In the genomic region with DNA sequence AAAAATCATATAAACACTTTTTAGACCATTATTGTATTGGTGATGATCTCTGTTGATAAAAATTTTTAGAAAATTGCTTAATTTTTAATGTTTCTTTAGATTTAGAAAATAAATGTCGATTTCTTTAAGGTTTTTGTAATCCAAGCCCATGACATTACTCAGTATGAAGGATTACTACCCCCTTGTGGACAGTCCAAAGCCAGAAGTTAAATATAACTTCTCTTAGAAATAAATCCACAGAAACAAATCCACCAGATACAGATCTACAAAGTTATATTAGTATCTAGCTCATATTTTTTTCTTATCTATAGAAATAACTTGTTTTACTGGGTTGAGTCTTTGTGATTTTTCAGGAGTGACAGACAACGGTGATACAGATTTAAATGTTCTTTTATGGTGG, we compare ENCODE assay signal across 9 cellular contexts. TPM values are rescaled to one million over a fixed set of nuclear protein-coding genes. Genes with fewer than 3 reads are reported as not detected.
DNase-seq lines count a peak whose midpoint lies in the region; ATAC-seq, FAIRE-seq and TF ChIP-seq lines count a peak whose summit lies in the region.
"Had no signal": no experiment of that assay in that cellular context is flagged by ENCODE, and none has a peak within 500 bp of the region (broad histone marks: within the 10 kb centered on the region; RNA-seq: fewer than 3 reads in every experiment).

No MANE protein-coding gene starts in this region.

- 59% methylated on average over 2 of the region's 2 CpGs for WGBS in HepG2 (ENCODE audit: low lambda C conversion rate)

- H3K4me1 ChIP-seq in BE2C: peaks cover 7% of the 10 kb centered on the region; the same call in 1 of the 2 replicates
- H3K4me1 ChIP-seq in HepG2 (ENCODE audit: insufficient read depth, low read length): no peaks in the 10 kb centered on the region

- H3K36me3 ChIP-seq in BE2C (no peaks in the 10 kb centered on the region), HepG2 (replicated peaks in 1 of 2; ENCODE audit: control insufficient read depth in 1 of 2, insufficient read depth in 2 of 2, low read length in 2 of 2) (peaks cover 2 to 50% of the 10 kb centered on the region in 2 experiments)

- intact Hi-C loops in HepG2 (cut with micrococcal nuclease; ENCODE audit: unreplicated experiment): loop anchor here (1.0 to 10.0 kb wide), 2 partner anchors 52 to 168 kb away; no protein-coding TSS in a partner anchor

- FAIRE-seq in HepG2 (lab: Jason Lieb, UNC): no peak

- POLR2A ChIA-PET in HepG2 (lab: Yijun Ruan, JAX): no interaction called here
- POLR2A ChIA-PET in activated CD4-positive, alpha-beta memory T cell treated with anti-CD3 and anti-CD28 coated beads, Interleukin-2, amount 10 ng/mL, durations not matched to agents 7 days and 5 days (lab: Charles Lee): interaction anchor here (1.1 to 1.5 kb wide), 3 partner anchors 14 to 22 kb away, joined by 3 to 6 read pairs (median 3); a partner anchor contains a TSS

- H3K9me3 ChIP-seq in BE2C: no peaks in the 10 kb centered on the region
- H3K9me3 ChIP-seq in HepG2 (ENCODE audit: low read length): no peaks in the 10 kb centered on the region

- peaks cover 21% of the 10 kb centered on the region for H3K4me1 Mint-ChIP-seq in HFFc6 (ENCODE audit: low read depth)
- H3K4me1 Mint-ChIP-seq in activated CD4-positive, alpha-beta memory T cell treated with anti-CD3 and anti-CD28 coated beads, Interleukin-2, amount 10 ng/mL, durations not matched to agents 7 days and 5 days: peaks cover 16% of the 10 kb centered on the region

- peaks cover 9% of the 10 kb centered on the region for H3K36me3 Mint-ChIP-seq in HFFc6 (ENCODE audit: low read depth)
- H3K36me3 Mint-ChIP-seq in activated CD4-positive, alpha-beta memory T cell treated with anti-CD3 and anti-CD28 coated beads, Interleukin-2, amount 10 ng/mL, durations not matched to agents 7 days and 5 days (ENCODE audit: low read depth): peaks cover 17% of the 10 kb centered on the region

- no peak for DNase-seq in BE2C
- peak; percentile 32 for DNase-seq in HFFc6
- DNase-seq in astrocyte of the hippocampus (ENCODE audit: low read depth, low spot score): peak; percentile 34
- no peak for DNase-seq in HepG2 (ENCODE audit: low spot score)
- no peak for DNase-seq in G401 (ENCODE audit: low spot score)
- DNase-seq in GDM1 (lab: John Stamatoyannopoulos, UW): no peak
- no peak for DNase-seq in activated CD4-positive, alpha-beta memory T cell treated with anti-CD3 and anti-CD28 coated beads, Interleukin-2, amount 10 ng/mL, durations not matched to agents 7 days and 5 days
- DNase-seq in NCI-H2081 (lab: John Stamatoyannopoulos, UW): no peak
- DNase-seq: NCI-H1436 treated with DMSO at 0.1 percent for 48 hours had no signal

- no TSS peak for BruUV-seq in HepG2 (replicated peaks; lab: Mats Ljungman, UMichigan)

- no peak overlapping the region for H3K4me2 ChIP-seq in HepG2 (ENCODE audit: low read depth, low read length)

- H3K27ac Mint-ChIP-seq in HFFc6: no peak overlapping the region
- H3K27ac Mint-ChIP-seq in activated CD4-positive, alpha-beta memory T cell treated with anti-CD3 and anti-CD28 coated beads, Interleukin-2, amount 10 ng/mL, durations not matched to agents 7 days and 5 days: no peak overlapping the region

- no peak for TF ChIP-seq POLR2A in HepG2 (IDR thresholded peaks at IDR 0.05; ENCODE audit: insufficient read depth in 1 of 2, low read depth in 2 of 2, low read length in 2 of 2)

- no peaks in the 10 kb centered on the region for H3K79me2 ChIP-seq in HepG2 (ENCODE audit: insufficient read depth, low read length)

- no peak overlapping the region for H2AFZ ChIP-seq in HepG2 (ENCODE audit: low read length)

- no peak overlapping the region for H3K4me3 Mint-ChIP-seq in HFFc6
- H3K4me3 Mint-ChIP-seq in activated CD4-positive, alpha-beta memory T cell treated with anti-CD3 and anti-CD28 coated beads, Interleukin-2, amount 10 ng/mL, durations not matched to agents 7 days and 5 days: no peak overlapping the region

- no peak for TF ChIP-seq RAD21 in HepG2 (CRISPR knock-in tag; IDR thresholded peaks at IDR 0.05)

- no peaks in the 10 kb centered on the region for H4K20me1 ChIP-seq in HepG2 (ENCODE audit: insufficient read depth, low read length)

- CTCF ChIA-PET in HepG2 (lab: Yijun Ruan, JAX; ENCODE audit: low intra/inter-chr PET ratio, low total read pairs): interaction anchor here (0.6 to 2.4 kb wide), 2 partner anchors 53 to 167 kb away, joined by 3 to 16 read pairs; no protein-coding TSS in a partner anchor
- CTCF ChIA-PET in activated CD4-positive, alpha-beta memory T cell treated with anti-CD3 and anti-CD28 coated beads, Interleukin-2, amount 10 ng/mL, durations not matched to agents 7 days and 5 days (lab: Charles Lee): interaction anchor here (0.9 to 1.6 kb wide), 4 partner anchors 19 to 167 kb away, joined by 3 to 7 read pairs (median 4); a partner anchor contains a TSS

- H3K4me3 ChIP-seq in BE2C (ENCODE audit: low read depth, low read length): no peak overlapping the region
- H3K4me3 ChIP-seq in HepG2 (replicated peaks in 1 of 3; ENCODE audit: insufficient read depth in 1 of 3, low read depth in 2 of 3, low read length in 3 of 3): no peak overlapping the region

- ATAC-seq in HepG2: peak; percentile 52

- H3K27ac ChIP-seq in HepG2 (ENCODE audit: extremely low read length, insufficient read depth, low read length): no peak overlapping the region

- in situ Hi-C loops in HepG2 (cut with HindIII; ENCODE audit: extremely low pct_ligation_motif_present, low pct_unique_long_range_greater_than_20kb): no loop called here
- in situ Hi-C loops in G401 (cut with HindIII; ENCODE audit: low sequenced_read_pairs): no loop called here

- TF ChIP-seq EP300 in HepG2 (IDR thresholded peaks at IDR 0.05; ENCODE audit: low read depth in 2 of 2, low read length in 2 of 2) (no peak), HepG2 (CRISPR knock-in tag; IDR thresholded peaks at IDR 0.05; ENCODE audit: borderline replicate concordance) (no peak)

- no peaks in the 10 kb centered on the region for H3K27me3 Mint-ChIP-seq in HFFc6 (ENCODE audit: insufficient read depth)
- H3K27me3 Mint-ChIP-seq in activated CD4-positive, alpha-beta memory T cell treated with anti-CD3 and anti-CD28 coated beads, Interleukin-2, amount 10 ng/mL, durations not matched to agents 7 days and 5 days: no peaks in the 10 kb centered on the region

- TF ChIP-seq CTCF in BE2C (IDR thresholded peaks at IDR 0.05; ENCODE audit: low read depth, low read length) (peak; percentile 57), HFFc6 (IDR thresholded peaks at IDR 0.05) (peak; percentile 82), HepG2 (CRISPR knock-in tag; IDR thresholded peaks at IDR 0.05) (no peak)

- no peaks in the 10 kb centered on the region; the same call in 1 of the 2 replicates for H3K9me3 Mint-ChIP-seq in HFFc6
- no peaks in the 10 kb centered on the region for H3K9me3 Mint-ChIP-seq in activated CD4-positive, alpha-beta memory T cell treated with anti-CD3 and anti-CD28 coated beads, Interleukin-2, amount 10 ng/mL, durations not matched to agents 7 days and 5 days

- H3K9ac ChIP-seq in HepG2 (ENCODE audit: insufficient read depth, low read depth, low read length): no peak overlapping the region

- H3K27me3 ChIP-seq in BE2C: no peaks in the 10 kb centered on the region
- no peaks in the 10 kb centered on the region for H3K27me3 ChIP-seq in HepG2 (ENCODE audit: control insufficient read depth in 1 of 2, insufficient read depth in 2 of 2, low read length in 2 of 2)

RNA-seq across cellular contexts. Expression of a gene that starts 18.9 kb away (rescaled TPM):
- 1.4 TPM for polyA plus RNA-seq in BE2C (2012; ENCODE audit: insufficient read depth, insufficient read length, low read depth)
- 1 to 10 TPM; 4.3 to 7.4 (median 6.4) TPM for total RNA-seq in HFFc6 (2021; fragmentation: NEBNext Ultra II Directional; extraction: Animal tissue kit (Norgen Biotek cat#: 25700))
- total RNA-seq in HepG2 (2016; rRNA removed; fragmentation: Illumina TruSeq; extraction: Trizol): 8.5 and 13.7 TPM in 2 replicates
- 1.8 and 2.6 TPM in 2 replicates for total RNA-seq in HepG2 (2016; cell fraction: cytosol; rRNA removed; fragmentation: Illumina TruSeq; extraction: Trizol; ENCODE audit: low read depth)
- total RNA-seq in HepG2 (2016; cell fraction: insoluble cytoplasmic fraction; rRNA removed; fragmentation: Illumina TruSeq; extraction: Trizol): 9.1 and 14.5 TPM in 2 replicates
- total RNA-seq in HepG2 (2016; cell fraction: membrane; rRNA removed; fragmentation: Illumina TruSeq; extraction: Trizol): 7.0 and 9.0 TPM in 2 replicates
- total RNA-seq in HepG2 (2016; cell fraction: nucleus; rRNA removed; fragmentation: Illumina TruSeq; extraction: Trizol): 5.7 and 5.9 TPM in 2 replicates
- 2.6 and 2.9 TPM in 2 replicates for polyA plus RNA-seq in HepG2 (2011; rRNA removed)
- 1.5 and 1.7 TPM in 2 replicates for polyA plus RNA-seq in HepG2 (2011; cell fraction: cytosol; rRNA removed)
- polyA plus RNA-seq in HepG2 (2011; cell fraction: nucleus; rRNA removed): 0.35 and 0.57 TPM in 2 replicates
- 3.3 and 6.0 TPM in 2 replicates for polyA plus RNA-seq in HepG2 (2012)
- polyA plus RNA-seq in HepG2 (2016; cell fraction: cytosol; fragmentation: Illumina TruSeq; extraction: Trizol; ENCODE audit: low read depth): 1.5 and 1.7 TPM in 2 replicates
- 11.1 and 15.7 TPM in 2 replicates for polyA plus RNA-seq in HepG2 (2016; cell fraction: insoluble cytoplasmic fraction; fragmentation: Illumina TruSeq; extraction: Trizol; ENCODE audit: low read depth)
- 2.8 and 3.1 TPM in 2 replicates for polyA plus RNA-seq in HepG2 (2016; cell fraction: membrane; fragmentation: Illumina TruSeq; extraction: Trizol; ENCODE audit: low read depth)
- 4.0 and 7.8 TPM in 2 replicates for polyA plus RNA-seq in HepG2 (2016; cell fraction: nucleus; fragmentation: Illumina TruSeq; extraction: Trizol; ENCODE audit: insufficient read depth, low read depth)
- 2.2 and 3.3 TPM in 2 replicates for polyA minus RNA-seq in HepG2 (2011; rRNA and poly(A)+ RNA removed; ENCODE audit: low replicate concordance)
- 2.3 and 2.6 TPM in 2 replicates for polyA minus RNA-seq in HepG2 (2011; cell fraction: cytosol; rRNA and poly(A)+ RNA removed)
- 2.1 and 4.0 TPM in 2 replicates for polyA minus RNA-seq in HepG2 (2011; cell fraction: nucleus; rRNA and poly(A)+ RNA removed)
- 0.62 and 7.0 TPM in 2 replicates for total RNA-seq in G401 (2014; rRNA removed; shearing (Covaris generic))
- total RNA-seq in activated CD4-positive, alpha-beta memory T cell treated with anti-CD3 and anti-CD28 coated beads, Interleukin-2, amount 10 ng/mL, durations not matched to agents 7 days and 5 days: 10 to 100 TPM; 29.9 to 33.4 TPM

RNA-seq across cellular contexts. Expression of a gene that starts 30.3 kb away (rescaled TPM):
- not detected for polyA plus RNA-seq in BE2C (2012; ENCODE audit: insufficient read depth, insufficient read length, low read depth)
- 1 to 10 TPM; 5.8 to 9.0 (median 7.8) TPM for total RNA-seq in HFFc6 (2021; fragmentation: NEBNext Ultra II Directional; extraction: Animal tissue kit (Norgen Biotek cat#: 25700))
- total RNA-seq in HepG2 (2016; rRNA removed; fragmentation: Illumina TruSeq; extraction: Trizol): 1.3 and 1.5 TPM in 2 replicates
- total RNA-seq in HepG2 (2016; cell fraction: cytosol; rRNA removed; fragmentation: Illumina TruSeq; extraction: Trizol; ENCODE audit: low read depth): 0.71 TPM in 1 of 2 replicates, not detected in the other
- total RNA-seq in HepG2 (2016; cell fraction: insoluble cytoplasmic fraction; rRNA removed; fragmentation: Illumina TruSeq; extraction: Trizol): 1.1 and 1.5 TPM in 2 replicates
- total RNA-seq in HepG2 (2016; cell fraction: membrane; rRNA removed; fragmentation: Illumina TruSeq; extraction: Trizol): 0.37 and 1.0 TPM in 2 replicates
- total RNA-seq in HepG2 (2016; cell fraction: nucleus; rRNA removed; fragmentation: Illumina TruSeq; extraction: Trizol): 2.9 and 4.0 TPM in 2 replicates
- 0.61 and 0.89 TPM in 2 replicates for polyA plus RNA-seq in HepG2 (2011; rRNA removed)
- 0.31 and 0.38 TPM in 2 replicates for polyA plus RNA-seq in HepG2 (2011; cell fraction: cytosol; rRNA removed)
- polyA plus RNA-seq in HepG2 (2011; cell fraction: nucleus; rRNA removed): 1.4 and 1.9 TPM in 2 replicates
- 0.63 and 0.75 TPM in 2 replicates for polyA plus RNA-seq in HepG2 (2012)
- 0.11 and 0.27 TPM in 2 replicates for polyA plus RNA-seq in HepG2 (2016; cell fraction: cytosol; fragmentation: Illumina TruSeq; extraction: Trizol; ENCODE audit: low read depth)
- 1.4 and 1.7 TPM in 2 replicates for polyA plus RNA-seq in HepG2 (2016; cell fraction: insoluble cytoplasmic fraction; fragmentation: Illumina TruSeq; extraction: Trizol; ENCODE audit: low read depth)
- polyA plus RNA-seq in HepG2 (2016; cell fraction: membrane; fragmentation: Illumina TruSeq; extraction: Trizol; ENCODE audit: low read depth): 0.23 and 0.29 TPM in 2 replicates
- 2.0 and 2.4 TPM in 2 replicates for polyA plus RNA-seq in HepG2 (2016; cell fraction: nucleus; fragmentation: Illumina TruSeq; extraction: Trizol; ENCODE audit: insufficient read depth, low read depth)
- 0.46 and 5.3 TPM in 2 replicates for polyA minus RNA-seq in HepG2 (2011; rRNA and poly(A)+ RNA removed; ENCODE audit: low replicate concordance)
- polyA minus RNA-seq in HepG2 (2011; cell fraction: cytosol; rRNA and poly(A)+ RNA removed): 0.49 TPM in 1 of 2 replicates, not detected in the other
- 7.2 and 8.0 TPM in 2 replicates for polyA minus RNA-seq in HepG2 (2011; cell fraction: nucleus; rRNA and poly(A)+ RNA removed)
- total RNA-seq in G401 (2014; rRNA removed; shearing (Covaris generic)): not detected in 2 replicates
- 10 to 100 TPM; 11.4 to 12.3 TPM for total RNA-seq in activated CD4-positive, alpha-beta memory T cell treated with anti-CD3 and anti-CD28 coated beads, Interleukin-2, amount 10 ng/mL, durations not matched to agents 7 days and 5 days

RNA-seq across cellular contexts. Expression of a gene that starts 35.2 kb away (rescaled TPM):
- 9.4 TPM for polyA plus RNA-seq in BE2C (2012; ENCODE audit: insufficient read depth, insufficient read length, low read depth)
- 10 to 100 TPM in 5 of 6 experiments, 1 to 10 TPM in 1; 8.7 to 15.6 (median 11.4) TPM for total RNA-seq in HFFc6 (2021; fragmentation: NEBNext Ultra II Directional; extraction: Animal tissue kit (Norgen Biotek cat#: 25700))
- total RNA-seq in HepG2 (2016; rRNA removed; fragmentation: Illumina TruSeq; extraction: Trizol): 39.9 and 43.5 TPM in 2 replicates
- total RNA-seq in HepG2 (2016; cell fraction: cytosol; rRNA removed; fragmentation: Illumina TruSeq; extraction: Trizol; ENCODE audit: low read depth): 9.9 and 12.4 TPM in 2 replicates
- total RNA-seq in HepG2 (2016; cell fraction: insoluble cytoplasmic fraction; rRNA removed; fragmentation: Illumina TruSeq; extraction: Trizol): 37.3 and 48.0 TPM in 2 replicates
- 32.1 and 34.9 TPM in 2 replicates for total RNA-seq in HepG2 (2016; cell fraction: membrane; rRNA removed; fragmentation: Illumina TruSeq; extraction: Trizol)
- total RNA-seq in HepG2 (2016; cell fraction: nucleus; rRNA removed; fragmentation: Illumina TruSeq; extraction: Trizol): 36.3 and 37.1 TPM in 2 replicates
- polyA plus RNA-seq in HepG2 (2011; rRNA removed): 18.7 and 24.9 TPM in 2 replicates
- 9.4 and 12.4 TPM in 2 replicates for polyA plus RNA-seq in HepG2 (2011; cell fraction: cytosol; rRNA removed)
- polyA plus RNA-seq in HepG2 (2011; cell fraction: nucleus; rRNA removed): 16.5 and 18.1 TPM in 2 replicates
- 34.5 and 45.9 TPM in 2 replicates for polyA plus RNA-seq in HepG2 (2012)
- 5.6 and 9.0 TPM in 2 replicates for polyA plus RNA-seq in HepG2 (2016; cell fraction: cytosol; fragmentation: Illumina TruSeq; extraction: Trizol; ENCODE audit: low read depth)
- 42.9 and 47.4 TPM in 2 replicates for polyA plus RNA-seq in HepG2 (2016; cell fraction: insoluble cytoplasmic fraction; fragmentation: Illumina TruSeq; extraction: Trizol; ENCODE audit: low read depth)
- 18.8 and 22.4 TPM in 2 replicates for polyA plus RNA-seq in HepG2 (2016; cell fraction: membrane; fragmentation: Illumina TruSeq; extraction: Trizol; ENCODE audit: low read depth)
- 47.3 and 50.7 TPM in 2 replicates for polyA plus RNA-seq in HepG2 (2016; cell fraction: nucleus; fragmentation: Illumina TruSeq; extraction: Trizol; ENCODE audit: insufficient read depth, low read depth)
- polyA minus RNA-seq in HepG2 (2011; rRNA and poly(A)+ RNA removed; ENCODE audit: low replicate concordance): 2.5 and 22.2 TPM in 2 replicates
- polyA minus RNA-seq in HepG2 (2011; cell fraction: cytosol; rRNA and poly(A)+ RNA removed): 30.6 and 31.0 TPM in 2 replicates
- 47.1 and 50.7 TPM in 2 replicates for polyA minus RNA-seq in HepG2 (2011; cell fraction: nucleus; rRNA and poly(A)+ RNA removed)
- total RNA-seq in G401 (2014; rRNA removed; shearing (Covaris generic)): 25.0 and 34.6 TPM in 2 replicates
- total RNA-seq in activated CD4-positive, alpha-beta memory T cell treated with anti-CD3 and anti-CD28 coated beads, Interleukin-2, amount 10 ng/mL, durations not matched to agents 7 days and 5 days: 10 to 100 TPM; 10.9 to 17.2 TPM

Comparison
In these comparisons a context has a peak if more than half of its experiments do, and no peak if none do; other contexts are left out.
1. DNase-seq: peak in HFFc6 (single experiment) and astrocyte of the hippocampus (single experiment); none in BE2C (single experiment), HepG2 (single experiment), G401 (single experiment), GDM1 (single experiment), activated CD4-positive, alpha-beta memory T cell treated with anti-CD3 and anti-CD28 coated beads, Interleukin-2, amount 10 ng/mL, durations not matched to agents 7 days and 5 days (single experiment) and NCI-H2081 (0 of 2).